Comparison of ENCODE assay signal across 10 cellular contexts in genomic region chr5:169251685-169252084, GRCh38. TPM values are rescaled to one million over a fixed set of nuclear protein-coding genes. Genes with fewer than 3 reads are reported as not detected.
"Had no signal": no experiment of that assay in that cellular context is flagged by ENCODE, and none has a peak within 500 bp of the region (broad histone marks: within the 10 kb centered on the region; RNA-seq: fewer than 3 reads in every experiment).

No MANE protein-coding gene starts in this region.

- ATAC-seq: activated CD8-positive, alpha-beta T cell treated with anti-CD3 and anti-CD28 coated beads, Interleukin-2, amount 10 ng/mL, durations not matched to agents 7 days and 5 days; effector memory CD8-positive, alpha-beta T cell; stimulated activated naive CD8-positive, alpha-beta T cell treated with anti-CD3 and anti-CD28 coated beads, Interleukin-15, amount 100 ng/mL, for 72 hours had no signal

- H3K4me3 Mint-ChIP-seq: activated CD8-positive, alpha-beta T cell treated with anti-CD3 and anti-CD28 coated beads, Interleukin-2, amount 10 ng/mL, durations not matched to agents 7 days and 5 days; effector memory CD8-positive, alpha-beta T cell; stimulated activated naive CD8-positive, alpha-beta T cell treated with anti-CD3 and anti-CD28 coated beads, Interleukin-15, amount 100 ng/mL, for 72 hours had no signal

- H3K27ac Mint-ChIP-seq: activated CD8-positive, alpha-beta T cell treated with anti-CD3 and anti-CD28 coated beads, Interleukin-2, amount 10 ng/mL, durations not matched to agents 7 days and 5 days; effector memory CD8-positive, alpha-beta T cell; stimulated activated naive CD8-positive, alpha-beta T cell treated with anti-CD3 and anti-CD28 coated beads, Interleukin-15, amount 100 ng/mL, for 72 hours had no signal

- H3K9me3 Mint-ChIP-seq: stimulated activated naive CD8-positive, alpha-beta T cell treated with anti-CD3 and anti-CD28 coated beads, Interleukin-15, amount 100 ng/mL, for 72 hours had no signal

- H3K27ac ChIP-seq: epithelial cell of prostate, VCaP had no signal

- H3K4me1 Mint-ChIP-seq: stimulated activated naive CD8-positive, alpha-beta T cell treated with anti-CD3 and anti-CD28 coated beads, Interleukin-15, amount 100 ng/mL, for 72 hours had no signal

- DNase-seq: activated CD8-positive, alpha-beta memory T cell treated with anti-CD3 and anti-CD28 coated beads, Interleukin-2, amount 50 U/mL, for 48 hours; activated CD8-positive, alpha-beta T cell treated with anti-CD3 and anti-CD28 coated beads, Interleukin-2, amount 10 ng/mL, durations not matched to agents 7 days and 5 days; effector memory CD8-positive, alpha-beta T cell; hypothalamus; retina; stimulated activated CD4-positive, alpha-beta T cell treated with anti-CD3 and anti-CD28 coated beads, Interleukin-15, amount 100 ng/mL, for 24 hours; stimulated activated CD4-positive, alpha-beta T cell treated with anti-CD3 and anti-CD28 coated beads, Interleukin-4, amount 100 ng/mL, for 24 hours; stimulated activated naive CD8-positive, alpha-beta T cell treated with anti-CD3 and anti-CD28 coated beads, Interleukin-15, amount 100 ng/mL, for 72 hours had no signal

- H3K27me3 Mint-ChIP-seq: stimulated activated naive CD8-positive, alpha-beta T cell treated with anti-CD3 and anti-CD28 coated beads, Interleukin-15, amount 100 ng/mL, for 72 hours had no signal

RNA-seq across cellular contexts. Expression of gene SLIT3, which starts 49.3 kb away (rescaled TPM):
- total RNA-seq: activated CD8-positive, alpha-beta T cell treated with anti-CD3 and anti-CD28 coated beads, Interleukin-2, amount 10 ng/mL, durations not matched to agents 7 days and 5 days had no signal
